Comparison of ENCODE assay signal across 7 cellular contexts in the genomic region with DNA sequence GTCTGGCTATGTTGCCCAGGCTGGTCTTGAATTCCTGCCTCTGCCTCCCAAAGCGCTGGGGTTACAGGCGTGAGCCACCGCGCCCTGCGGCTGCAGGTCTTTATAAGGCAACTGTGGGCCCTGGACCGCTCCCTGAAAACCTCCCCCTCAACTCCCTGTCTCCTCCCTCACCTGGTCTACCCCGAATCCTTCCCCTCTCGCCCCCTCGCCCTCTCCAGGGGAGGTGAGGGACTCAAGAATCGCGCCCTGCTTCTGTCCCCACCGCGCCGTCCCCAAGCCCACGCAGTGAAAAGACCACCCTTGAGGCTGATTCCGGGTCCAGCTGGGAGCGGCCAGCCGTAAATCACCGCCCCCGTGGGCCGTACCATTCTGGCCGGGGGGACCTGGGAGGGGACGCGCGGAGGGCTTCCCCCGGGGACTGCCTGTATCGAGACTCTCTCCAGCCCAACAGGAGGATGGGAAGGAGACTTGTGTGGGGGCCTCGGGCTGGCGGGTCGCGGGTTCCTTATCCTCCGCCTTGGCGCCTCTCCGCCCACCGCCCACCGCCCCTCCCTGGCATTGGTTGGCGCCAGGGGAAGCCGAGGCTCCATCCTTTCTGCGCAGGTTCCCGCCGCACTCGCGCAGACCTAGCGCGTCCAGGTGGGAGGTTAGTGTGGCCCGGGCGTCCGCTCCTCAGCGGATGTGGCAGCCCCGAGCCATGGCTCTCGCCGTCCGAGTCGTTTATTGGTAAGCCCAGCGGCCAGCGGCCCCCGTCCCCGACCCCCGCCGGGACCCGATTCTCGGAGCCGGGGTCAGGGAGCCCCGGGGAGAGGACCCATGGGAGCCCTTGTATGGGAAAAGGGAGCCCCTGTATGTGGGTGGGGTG. TPM values are rescaled to one million over a fixed set of nuclear protein-coding genes. Genes with fewer than 3 reads are reported as not detected.
DNase-seq lines count a peak whose midpoint lies in the region; ATAC-seq, FAIRE-seq and TF ChIP-seq lines count a peak whose summit lies in the region.

A gene (plus strand): TSS at position 615 of the 865 bp plus-strand sequence. CDS start 83 bp downstream, at position 698.

- no peaks in the 10 kb centered on the region for H3K27me3 Mint-ChIP-seq in central memory CD8-positive, alpha-beta T cell

- ATAC-seq in GM18520 (IDR thresholded peaks at IDR 0.05; ENCODE audit: unreplicated experiment) (peak; percentile 69), HG03095 (IDR thresholded peaks at IDR 0.05; ENCODE audit: unreplicated experiment) (peak; percentile 72)
- ATAC-seq in central memory CD8-positive, alpha-beta T cell (replicated peaks; ENCODE audit: extremely low read depth, poor library complexity, severe bottlenecking), result peak; percentile 91

- H3K9ac ChIP-seq in kidney (ENCODE audit: low read length in 2 of 2), result peak within 1 kb of the TSS; percentile 86 to 89

- H3K4me1 Mint-ChIP-seq in central memory CD8-positive, alpha-beta T cell, result peaks cover 28% of the 10 kb centered on the region

- no peak for TF ChIP-seq CTCF in kidney (IDR thresholded peaks at IDR 0.05; ENCODE audit: borderline replicate concordance, extremely low read depth, insufficient read depth)

- DNase-seq in NCI-H2196 treated with DMSO at 0.1 percent for 48 hours (lab: John Stamatoyannopoulos, UW; ENCODE audit: unreplicated experiment), result peak; percentile 57
- peak; percentile 87 for DNase-seq in activated CD4-positive, CD25-positive, alpha-beta regulatory T cell treated with anti-CD3 and anti-CD28 coated beads, Interleukin-2, amount 50 U/mL, for 72 hours
- peak; percentile 66 to 73 for DNase-seq in central memory CD8-positive, alpha-beta T cell (ENCODE audit: low spot score in 2 of 2)
- peak; percentile 92 for DNase-seq in kidney
- peak; percentile 62 to 63 for DNase-seq in stimulated activated CD4-positive, alpha-beta T cell treated with anti-CD3 and anti-CD28 coated beads, Interleukin-15, amount 100 ng/mL, for 1 hour (ENCODE audit: low read depth in 1 of 2, low spot score in 1 of 2)

- H3K36me3 Mint-ChIP-seq in central memory CD8-positive, alpha-beta T cell (ENCODE audit: insufficient read depth), result peaks cover 16% of the 10 kb centered on the region

- FAIRE-seq in kidney (lab: Jason Lieb, UNC), result no peak

- intact Hi-C loops in kidney (cut with DNase I), result no loop called here

- H3K4me1 ChIP-seq in kidney (ENCODE audit: control insufficient read depth in 1 of 2, insufficient read depth in 1 of 2, low read depth in 1 of 2, low read length in 2 of 2), result peaks cover 0 to 20% of the 10 kb centered on the region in 2 donors

- peak within 1 kb of the TSS; percentile 92 to 98 for H3K27ac ChIP-seq in kidney (ENCODE audit: low read depth in 2 of 2, low read length in 2 of 2)

- peak within 1 kb of the TSS; percentile 87 to 91 for H3K4me3 ChIP-seq in kidney (ENCODE audit: low read length in 2 of 2)

- no peaks in the 10 kb centered on the region for H3K9me3 ChIP-seq in kidney (ENCODE audit: control insufficient read depth in 1 of 2, low read length in 2 of 2)

- peak within 1 kb of the TSS; percentile 91 for H3K27ac Mint-ChIP-seq in central memory CD8-positive, alpha-beta T cell (ENCODE audit: low read depth)

- peak within 1 kb of the TSS; percentile 95 for H3K4me3 Mint-ChIP-seq in central memory CD8-positive, alpha-beta T cell

- peaks cover 4 to 7% of the 10 kb centered on the region in 2 donors for H3K36me3 ChIP-seq in kidney (ENCODE audit: control insufficient read depth in 1 of 2, insufficient read depth in 2 of 2, low read length in 2 of 2)

- H3K9me3 Mint-ChIP-seq in central memory CD8-positive, alpha-beta T cell, result no peaks in the 10 kb centered on the region

RNA-seq across cellular contexts. Expression of the gene that starts here (rescaled TPM):
- total RNA-seq in kidney, result 254 TPM
- polyA plus RNA-seq in kidney (ENCODE audit: insufficient read depth, low read depth, low replicate concordance), result 530 TPM

Comparison
In these comparisons a context has a peak if more than half of its experiments do, and no peak if none do; other contexts are left out.
1. Peak in every context shown above with its lines: DNase-seq, ATAC-seq, H3K4me3 ChIP-seq and H3K27ac ChIP-seq.